Comparison of ENCODE assay signal across 8 cellular contexts in the genomic region with DNA sequence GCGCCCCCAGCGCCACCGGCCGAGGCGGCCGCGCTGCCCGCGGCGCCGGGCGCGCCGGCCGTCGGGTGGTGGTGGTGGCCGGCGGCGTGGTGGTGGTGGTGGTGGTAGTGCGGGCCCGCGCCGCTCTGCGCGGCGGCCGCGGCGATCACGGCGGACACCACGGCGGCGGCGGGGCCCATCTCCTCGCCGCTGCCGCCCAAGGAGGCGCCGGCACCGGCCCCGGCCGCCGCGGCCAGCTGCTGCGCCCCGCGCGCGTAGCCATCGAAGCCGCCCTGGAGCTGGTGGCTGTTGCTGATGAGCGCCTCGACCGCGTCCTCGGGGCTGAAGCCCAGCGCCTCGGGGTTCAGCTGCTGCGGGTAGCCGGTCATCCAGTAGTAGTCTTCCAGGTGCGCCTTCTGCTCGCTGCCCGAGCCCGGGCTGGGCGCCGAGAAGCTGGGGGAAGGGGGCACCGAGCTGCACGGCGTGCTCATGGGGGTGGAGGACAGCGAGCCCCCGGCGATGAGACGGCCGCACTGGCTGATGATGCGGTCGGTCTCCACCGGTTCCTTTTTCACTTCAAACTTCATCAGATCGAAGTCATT. TPM values are rescaled to one million over a fixed set of nuclear protein-coding genes. Genes with fewer than 3 reads are reported as not detected.
DNase-seq lines count a peak whose midpoint lies in the region; ATAC-seq and TF ChIP-seq lines count a peak whose summit lies in the region.

No MANE protein-coding gene starts in this region.

- CTCF ChIA-PET in CD8-positive, alpha-beta T cell (lab: Charles Lee), result interaction anchor here (0.8 to 3.1 kb wide), 4 partner anchors 21 to 1095 kb away, joined by 3 to 21 read pairs (median 3); no protein-coding TSS in a partner anchor
- CTCF ChIA-PET in RWPE1 (lab: Yijun Ruan, JAX), result interaction anchor here (0.6 kb wide), 1 partner anchor 528 kb away, joined by 3 read pairs; no protein-coding TSS in a partner anchor

- peaks cover 33% of the 10 kb centered on the region for H3K4me1 Mint-ChIP-seq in CD8-positive, alpha-beta T cell (ENCODE audit: low read depth)
- peaks cover 48% of the 10 kb centered on the region for H3K4me1 Mint-ChIP-seq in chondrocyte (ENCODE audit: low read depth)

- peaks cover 4% of the 10 kb centered on the region for H3K36me3 Mint-ChIP-seq in CD8-positive, alpha-beta T cell
- no peaks in the 10 kb centered on the region for H3K36me3 Mint-ChIP-seq in chondrocyte (ENCODE audit: low read depth)

- ATAC-seq in CD8-positive, alpha-beta T cell, result no peak
- no peak for ATAC-seq in GM19023 (IDR thresholded peaks at IDR 0.05; ENCODE audit: unreplicated experiment)

- no peak for TF ChIP-seq CTCF in CD8-positive, alpha-beta T cell (IDR thresholded peaks at IDR 0.05)
- TF ChIP-seq CTCF in RWPE1 (conservative IDR thresholded peaks at IDR 0.05; ENCODE audit: low read depth) (no peak), chondrocyte (IDR thresholded peaks at IDR 0.05) (no peak), lower leg skin (IDR thresholded peaks at IDR 0.05) (no peak), testis (IDR thresholded peaks at IDR 0.05) (no peak)

- H3K27me3 Mint-ChIP-seq in CD8-positive, alpha-beta T cell (ENCODE audit: low read depth), result peaks cover 27% of the 10 kb centered on the region
- no peaks in the 10 kb centered on the region for H3K27me3 Mint-ChIP-seq in chondrocyte (ENCODE audit: low read depth)

- H3K36me3 ChIP-seq in CD8-positive, alpha-beta T cell (ENCODE audit: insufficient read depth, low read length), result no peaks in the 10 kb centered on the region
- H3K36me3 ChIP-seq in testis (ENCODE audit: low read depth, missing control alignments), result no peaks in the 10 kb centered on the region

- no peak for TF ChIP-seq POLR2A in lower leg skin (IDR thresholded peaks at IDR 0.05)
- no peak for TF ChIP-seq POLR2A in testis (IDR thresholded peaks at IDR 0.05)

- H3K4me1 ChIP-seq in CD8-positive, alpha-beta T cell (ENCODE audit: insufficient read depth, low read length), result peaks cover 12% of the 10 kb centered on the region
- no peaks in the 10 kb centered on the region for H3K4me1 ChIP-seq in testis

- H3K27me3 ChIP-seq in CD8-positive, alpha-beta T cell (ENCODE audit: insufficient read depth, low read length), result peaks cover 13% of the 10 kb centered on the region
- no peaks in the 10 kb centered on the region for H3K27me3 ChIP-seq in testis

- H3K27ac ChIP-seq in CD8-positive, alpha-beta T cell (ENCODE audit: low read depth, low read length), result no peak overlapping the region
- H3K27ac ChIP-seq in RWPE1, result peak overlapping the region; percentile 97
- H3K27ac ChIP-seq in testis, result peak overlapping the region; percentile 88 to 97

- 0 to 1% methylated on average over 20 to 21 of the region's 79 CpGs for WGBS in lower leg skin, 2 donors
- 1% methylated on average over 27 of the region's 79 CpGs; no CpG with 5 or more reads in 1 of the 2 donors for WGBS in testis, 2 donors

- H3K4me3 Mint-ChIP-seq in CD8-positive, alpha-beta T cell, result peak overlapping the region; percentile 86
- peak overlapping the region; percentile 89 for H3K4me3 Mint-ChIP-seq in chondrocyte (ENCODE audit: unreplicated experiment)

- DNase-seq in CD8-positive, alpha-beta T cell, result peak in 3 of 7 experiments; percentile 1 to 25 (median 10)
- DNase-seq in RWPE1 (ENCODE audit: low spot score) (no peak), chondrocyte (ENCODE audit: low spot score) (no peak), lower leg skin (ENCODE audit: low spot score in 2 of 2) (no peak), testis (no peak), superior temporal gyrus (ENCODE audit: extremely low spot score) (no peak), NCI-H187 (lab: John Stamatoyannopoulos, UW) (no peak)

- POLR2A ChIA-PET in CD8-positive, alpha-beta T cell (lab: Charles Lee), result interaction anchor here (1.1 kb wide), 1 partner anchor 9 kb away, joined by 3 read pairs; no protein-coding TSS in a partner anchor
- POLR2A ChIA-PET in RWPE1 (lab: Yijun Ruan, JAX; ENCODE audit: low non-redundant PET), result no interaction called here

- intact Hi-C loops in CD8-positive, alpha-beta T cell (cut with DNase I, micrococcal nuclease), result loop anchor here in 1 of 2 experiments (2.0 kb wide), 1 partner anchor 857 kb away; no protein-coding TSS in a partner anchor
- intact Hi-C loops in lower leg skin (cut with DNase I; ENCODE audit: low total_unique reads), result no loop called here
- intact Hi-C loops in testis (cut with DNase I; ENCODE audit: low total_unique reads), result no loop called here

- peak overlapping the region; percentile 20 for H3K4me3 ChIP-seq in CD8-positive, alpha-beta T cell (ENCODE audit: low read depth, low read length)
- H3K4me3 ChIP-seq in lower leg skin (ENCODE audit: low read depth, poor library complexity, severe bottlenecking) (peak overlapping the region; percentile 59), testis (peak overlapping the region; percentile 79 to 97)

- no peaks in the 10 kb centered on the region for H3K9me3 ChIP-seq in CD8-positive, alpha-beta T cell (ENCODE audit: low read length)
- no peaks in the 10 kb centered on the region for H3K9me3 ChIP-seq in testis

- H3K27ac Mint-ChIP-seq in CD8-positive, alpha-beta T cell, result peak overlapping the region; percentile 83
- peak overlapping the region; percentile 86 for H3K27ac Mint-ChIP-seq in chondrocyte (ENCODE audit: unreplicated experiment)

- no peaks in the 10 kb centered on the region for H3K9me3 Mint-ChIP-seq in CD8-positive, alpha-beta T cell
- H3K9me3 Mint-ChIP-seq in chondrocyte (ENCODE audit: low read depth), result no peaks in the 10 kb centered on the region

RNA-seq across cellular contexts. Expression of a gene that starts 1.2 kb away (rescaled TPM):
- total RNA-seq in CD8-positive, alpha-beta T cell, result 10 to 100 TPM; 21.4 to 24.8 TPM
- total RNA-seq in chondrocyte, result 10.4 to 15.8 TPM (median 14.5 TPM) in 3 replicates
- 100 to 1,000 TPM in 3 of 4 donors, 10 to 100 TPM in 1; 72.4 to 205 (median 105) TPM for total RNA-seq in lower leg skin
- total RNA-seq in testis, result 100 to 1,000 TPM in 1 of 2 donors, 10 to 100 TPM in 1; 84.6 to 112 TPM
- 22.0 TPM for polyA plus RNA-seq in testis (ENCODE audit: insufficient read depth, low read depth, low replicate concordance)

Comparison
In these comparisons a context has a peak if more than half of its experiments do, and no peak if none do; other contexts are left out.
1. H3K4me3 ChIP-seq: peak in every context shown above with its lines; median percentile 88 in testis; 59 in lower leg skin; 20 in CD8-positive, alpha-beta T cell.